ENCODE assay signal across 23 cellular contexts in genomic region chr20:58482416-58482815, GRCh38. TPM values are rescaled to one million over a fixed set of nuclear protein-coding genes. Genes with fewer than 3 reads are reported as not detected.
DNase-seq lines count a peak whose midpoint lies in the region; ATAC-seq and TF ChIP-seq lines count a peak whose summit lies in the region.
"Had no signal": no experiment of that assay in that cellular context is flagged by ENCODE, and none has a peak within 500 bp of the region (broad histone marks: within the 10 kb centered on the region; RNA-seq: fewer than 3 reads in every experiment).

No MANE protein-coding gene starts in this region.

- no peak overlapping the region for H3K4me3 Mint-ChIP-seq in endothelial cell (ENCODE audit: unreplicated experiment)
- H3K4me3 Mint-ChIP-seq: activated CD8-positive, alpha-beta T cell treated with anti-CD3 and anti-CD28 coated beads for 36 hours; CD4-positive, alpha-beta T cell; nephron had no signal

- TF ChIP-seq POLR2A in gastroesophageal sphincter (IDR thresholded peaks at IDR 0.05), result no peak

- no peak for TF ChIP-seq CTCF in gastroesophageal sphincter (IDR thresholded peaks at IDR 0.05)
- no peak for TF ChIP-seq CTCF in endothelial cell (IDR thresholded peaks at IDR 0.05; ENCODE audit: unreplicated experiment)

- WGBS in gastroesophageal sphincter (ENCODE audit: low coverage in 1 of 2), 2 donors, result 63 to 80% methylated on average over 6 to 7 of the region's 10 CpGs

- peaks cover 10% of the 10 kb centered on the region for H3K36me3 Mint-ChIP-seq in endothelial cell (ENCODE audit: low read depth, unreplicated experiment)

- H3K27me3 ChIP-seq in gastroesophageal sphincter, result no peaks in the 10 kb centered on the region
- H3K27me3 ChIP-seq: adrenal gland, sigmoid colon, vagina had no signal

- no peak for ATAC-seq in GM19324 (IDR thresholded peaks at IDR 0.05; ENCODE audit: low FRiP score, unreplicated experiment)
- ATAC-seq in gastroesophageal sphincter, result no peak
- ATAC-seq: activated CD8-positive, alpha-beta T cell treated with anti-CD3 and anti-CD28 coated beads for 36 hours; Panc1 had no signal

- no peaks in the 10 kb centered on the region for H3K36me3 ChIP-seq in gastroesophageal sphincter
- H3K36me3 ChIP-seq: adrenal gland, sigmoid colon, vagina, WERI-Rb-1 had no signal

- peaks cover 0 to 29% (median 2%) of the 10 kb centered on the region in 3 donors for H3K9me3 ChIP-seq in gastroesophageal sphincter

- peaks cover 2% of the 10 kb centered on the region for H3K27me3 Mint-ChIP-seq in endothelial cell (ENCODE audit: unreplicated experiment)

- H3K4me3 ChIP-seq in gastroesophageal sphincter, result no peak overlapping the region
- H3K4me3 ChIP-seq: adrenal gland, sigmoid colon, SK-N-MC, vagina had no signal

- DNase-seq in AG20443 (ENCODE audit: low spot score) (peak; percentile 32), HT1080 (ENCODE audit: low read depth) (peak; percentile 34), astrocyte of the hippocampus (ENCODE audit: low read depth, low spot score) (peak; percentile 22), iris pigment epithelial cell (ENCODE audit: low read depth) (peak; percentile 36), NCI-H446 (lab: John Stamatoyannopoulos, UW) (no peak), endothelial cell (ENCODE audit: low spot score) (no peak)
- DNase-seq: activated gamma-delta T cell treated with Interleukin-2 at 50 U/mL for 16 hours; adrenal gland; CD4-positive, alpha-beta T cell; left colon; NCI-H1694 treated with DMSO at 0.1 percent for 48 hours; sigmoid colon; WERI-Rb-1 had no signal

- H3K27ac Mint-ChIP-seq in endothelial cell (ENCODE audit: unreplicated experiment), result no peak overlapping the region
- H3K27ac Mint-ChIP-seq: activated CD8-positive, alpha-beta T cell treated with anti-CD3 and anti-CD28 coated beads for 36 hours; CD4-positive, alpha-beta T cell; nephron had no signal

- TF ChIP-seq EP300 in gastroesophageal sphincter (IDR thresholded peaks at IDR 0.05), result no peak

- peaks cover 0 to 8% (median 0%) of the 10 kb centered on the region in 3 donors for H3K4me1 ChIP-seq in gastroesophageal sphincter
- H3K4me1 ChIP-seq: adrenal gland, parathyroid adenoma had no signal

- peaks cover 3% of the 10 kb centered on the region for H3K4me1 Mint-ChIP-seq in endothelial cell (ENCODE audit: unreplicated experiment)
- H3K4me1 Mint-ChIP-seq: nephron had no signal

- H3K9me3 Mint-ChIP-seq in endothelial cell (ENCODE audit: unreplicated experiment), result peaks cover 9% of the 10 kb centered on the region

- H3K27ac ChIP-seq in gastroesophageal sphincter, result no peak overlapping the region
- H3K27ac ChIP-seq: adrenal gland, parathyroid adenoma, SK-N-MC, vagina, WERI-Rb-1 had no signal

RNA-seq across cellular contexts. Expression of gene APCDD1L, which starts 32.8 kb away (rescaled TPM):
- total RNA-seq in HT1080 (2014; rRNA removed; shearing (Covaris generic)), result 0.27 and 1.0 TPM in 2 replicates
- 2.7 and 2.8 TPM in 2 replicates for polyA plus RNA-seq in HT1080 (2015; cell fraction: cytosol; rRNA removed)
- polyA plus RNA-seq in HT1080 (2015; cell fraction: nucleus; rRNA removed), result 2.8 and 4.8 TPM in 2 replicates
- 1 to 10 TPM in 2 of 4 donors, under 1 TPM in 2; 0.40 to 1.1 (median 0.88) TPM for total RNA-seq in gastroesophageal sphincter
- not detected for total RNA-seq in endothelial cell (ENCODE audit: unreplicated experiment)
- total RNA-seq: activated CD8-positive, alpha-beta T cell treated with anti-CD3 and anti-CD28 coated beads for 36 hours; CD4-positive, alpha-beta T cell; T-helper 2 cell treated with Interferon-gamma antibody and Interleukin-4, amounts not matched to agents 100 ng/mL and 5 ng/mL, for 36 hours; temporal lobe had no signal

Comparison
In these comparisons a context has a peak if more than half of its experiments do, and no peak if none do; other contexts are left out.
1. DNase-seq: peak in AG20443 (single experiment), HT1080 (single experiment), astrocyte of the hippocampus (single experiment) and iris pigment epithelial cell (single experiment); none in NCI-H446 (0 of 2) and endothelial cell (single experiment).